ENCODE assay signal across 8 cellular contexts in genomic region chr11:121654506-121655480, GRCh38.
DNase-seq lines count a peak whose midpoint lies in the region; ATAC-seq, FAIRE-seq and TF ChIP-seq lines count a peak whose summit lies in the region.

No MANE protein-coding gene starts in this region.

- no peaks in the 10 kb centered on the region for H3K9me3 ChIP-seq in psoas muscle

- DNase-seq in DMS79 treated with DMSO at 0.1 percent for 48 hours (lab: John Stamatoyannopoulos, UW) (peak; percentile 85), DMS79 (lab: John Stamatoyannopoulos, UW) (no peak), fibroblast of mammary gland (ENCODE audit: low read depth) (no peak), psoas muscle (no peak), DMS153 treated with DMSO at 0.1 percent for 48 hours (lab: John Stamatoyannopoulos, UW; ENCODE audit: unreplicated experiment) (no peak), H54 (ENCODE audit: insufficient read length, low spot score) (no peak)

- ATAC-seq in SK-N-SH treated with all-trans-retinoic acid at 6 μM for 48 hours (peak; percentile 18), psoas muscle (peak in 1 of 4 donors; percentile 19), GM21390 (IDR thresholded peaks at IDR 0.05; ENCODE audit: unreplicated experiment) (no peak)

- no peak for FAIRE-seq in H54 (lab: Jason Lieb, UNC)

- no peak for TF ChIP-seq POLR2A in H54 (IDR thresholded peaks at IDR 0.05; ENCODE audit: low read depth, low read length)

- peaks cover 0 to 3% (median 0%) of the 10 kb centered on the region in 3 donors for H3K27me3 ChIP-seq in psoas muscle (ENCODE audit: insufficient read depth in 3 of 3, low read length in 2 of 3)

- peak overlapping the region; percentile 55 for H3K4me3 ChIP-seq in fibroblast of mammary gland (ENCODE audit: control insufficient read depth, low read depth, low read length)
- peak overlapping the region; percentile 64 for H3K4me3 ChIP-seq in psoas muscle

- TF ChIP-seq CTCF in fibroblast of mammary gland (conservative IDR thresholded peaks at IDR 0.05; ENCODE audit: control insufficient read depth, insufficient read depth, low read depth, low read length) (no peak), psoas muscle (IDR thresholded peaks at IDR 0.05) (no peak)

- peak overlapping the region; percentile 86 for H3K27ac ChIP-seq in psoas muscle

- 40 to 60% (median 44%) methylated on average over 15 of the region's 15 CpGs for WGBS in psoas muscle, 3 donors

- no peaks in the 10 kb centered on the region for H3K36me3 ChIP-seq in psoas muscle (ENCODE audit: insufficient read depth in 1 of 2, low read depth in 1 of 2)

- intact Hi-C loops in psoas muscle (cut with DNase I) = loop anchor here (1.0 to 10.0 kb wide), 6 partner anchors 280 to 853 kb away; no protein-coding TSS in a partner anchor

- peaks cover 11% of the 10 kb centered on the region for H3K4me1 ChIP-seq in psoas muscle

TF ChIP-seq in SK-N-SH treated with all-trans-retinoic acid at 6 μM for 48 hours, 23 proteins besides CTCF, POLR2A, EP300 and RAD21:
- no peak for TF ChIP-seq RARB (CRISPR knock-in tag; IDR thresholded peaks at IDR 0.05)
- TF ChIP-seq CSDC2 (CRISPR knock-in tag; IDR thresholded peaks at IDR 0.05) = no peak
- TF ChIP-seq GLIS3 (CRISPR knock-in tag; IDR thresholded peaks at IDR 0.05) = no peak
- no peak for TF ChIP-seq ZNF70 (CRISPR knock-in tag; IDR thresholded peaks at IDR 0.05)
- TF ChIP-seq CREB5 (CRISPR knock-in tag; IDR thresholded peaks at IDR 0.05; ENCODE audit: low read depth) = no peak
- TF ChIP-seq TOX (CRISPR knock-in tag; IDR thresholded peaks at IDR 0.05; ENCODE audit: borderline replicate concordance) = no peak
- no peak for TF ChIP-seq ZNF8 (CRISPR knock-in tag; IDR thresholded peaks at IDR 0.05)
- TF ChIP-seq BACH2 (CRISPR knock-in tag; IDR thresholded peaks at IDR 0.05; ENCODE audit: borderline replicate concordance) = no peak
- no peak for TF ChIP-seq PPARA (CRISPR knock-in tag; IDR thresholded peaks at IDR 0.05; ENCODE audit: borderline replicate concordance)
- no peak for TF ChIP-seq ISL1 (CRISPR knock-in tag; IDR thresholded peaks at IDR 0.05)
- no peak for TF ChIP-seq ZNF565 (CRISPR knock-in tag; conservative IDR thresholded peaks at IDR 0.05; ENCODE audit: low read depth)
- no peak for TF ChIP-seq ZFP30 (CRISPR knock-in tag; IDR thresholded peaks at IDR 0.05)
- TF ChIP-seq, protein P1, sequence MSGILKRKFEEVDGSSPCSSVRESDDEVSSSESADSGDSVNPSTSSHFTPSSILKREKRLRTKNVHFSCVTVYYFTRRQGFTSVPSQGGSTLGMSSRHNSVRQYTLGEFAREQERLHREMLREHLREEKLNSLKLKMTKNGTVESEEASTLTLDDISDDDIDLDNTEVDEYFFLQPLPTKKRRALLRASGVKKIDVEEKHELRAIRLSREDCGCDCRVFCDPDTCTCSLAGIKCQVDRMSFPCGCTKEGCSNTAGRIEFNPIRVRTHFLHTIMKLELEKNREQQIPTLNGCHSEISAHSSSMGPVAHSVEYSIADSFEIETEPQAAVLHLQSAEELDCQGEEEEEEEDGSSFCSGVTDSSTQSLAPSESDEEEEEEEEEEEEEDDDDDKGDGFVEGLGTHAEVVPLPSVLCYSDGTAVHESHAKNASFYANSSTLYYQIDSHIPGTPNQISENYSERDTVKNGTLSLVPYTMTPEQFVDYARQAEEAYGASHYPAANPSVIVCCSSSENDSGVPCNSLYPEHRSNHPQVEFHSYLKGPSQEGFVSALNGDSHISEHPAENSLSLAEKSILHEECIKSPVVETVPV (CRISPR knock-in tag; IDR thresholded peaks at IDR 0.05) = no peak
- no peak for TF ChIP-seq TSHZ2 (CRISPR knock-in tag; IDR thresholded peaks at IDR 0.05)
- TF ChIP-seq ZFP3 (CRISPR knock-in tag; IDR thresholded peaks at IDR 0.05) = no peak
- no peak for TF ChIP-seq POU6F1 (CRISPR knock-in tag; IDR thresholded peaks at IDR 0.05; ENCODE audit: borderline replicate concordance, low read depth)
- no peak for TF ChIP-seq ZC3H10 (CRISPR knock-in tag; IDR thresholded peaks at IDR 0.05)
- no peak for TF ChIP-seq ARNTL (CRISPR knock-in tag; IDR thresholded peaks at IDR 0.05; ENCODE audit: borderline replicate concordance, low read depth)
- TF ChIP-seq OSR1 (CRISPR knock-in tag; IDR thresholded peaks at IDR 0.05) = no peak
